Comparison of ENCODE assay signal across 10 cellular contexts in genomic region chr5:171606414-171607024, GRCh38.
A peak's percentile ranks its signal among the peaks of the same experiment; 100 is the strongest.
DNase-seq lines count a peak whose midpoint lies in the region; ATAC-seq and TF ChIP-seq lines count a peak whose summit lies in the region.
"Had no signal": no experiment of that assay in that cellular context is flagged by ENCODE, and none has a peak within 500 bp of the region (broad histone marks: within the 10 kb centered on the region; RNA-seq: fewer than 3 reads in every experiment).

No MANE protein-coding gene starts in this region.

- H2BK15ac ChIP-seq in IMR-90 (ENCODE audit: low read depth, low read length), result no peak overlapping the region
- H2BK15ac ChIP-seq in mesendoderm (replicated peaks; ENCODE audit: low read depth), result no peak overlapping the region

- peak; percentile 78 for DNase-seq in DMS53 (lab: John Stamatoyannopoulos, UW)
- peak; percentile 10 for DNase-seq in IMR-90
- no peak for DNase-seq in WTC11 (ENCODE audit: low spot score)
- DNase-seq in right lobe of liver, result no peak
- no peak for DNase-seq in NCI-H345 (lab: John Stamatoyannopoulos, UW)
- DNase-seq in NCI-H446 treated with DMSO at 0.1 percent for 48 hours (lab: John Stamatoyannopoulos, UW), result no peak
- no peak for DNase-seq in mesendoderm
- no peak for DNase-seq in activated CD4-positive, alpha-beta T cell treated with anti-CD3 and anti-CD28 coated beads for 36 hours
- DNase-seq: activated CD4-positive, alpha-beta memory T cell treated with anti-CD3 and anti-CD28 coated beads, Interleukin-2, amount 10 ng/mL, durations not matched to agents 7 days and 5 days; NCI-H526 had no signal

- H3K18ac ChIP-seq in IMR-90 (ENCODE audit: low read depth, low read length) (no peak overlapping the region), mesendoderm (ENCODE audit: low read length) (no peak overlapping the region)

- H3K4me3 ChIP-seq in IMR-90 (ENCODE audit: insufficient read depth, low read depth, low read length) (no peak overlapping the region), right lobe of liver (no peak overlapping the region), mesendoderm (ENCODE audit: low read length) (no peak overlapping the region)

- no peak overlapping the region for H2AK9ac ChIP-seq in IMR-90 (replicated peaks; ENCODE audit: low read depth, low read length, poor library complexity)

- H4K20me1 ChIP-seq in IMR-90 (ENCODE audit: insufficient read depth, low read length), result no peaks in the 10 kb centered on the region

- peaks cover 5% of the 10 kb centered on the region; the same call in 1 of the 2 replicates for H3K27me3 Mint-ChIP-seq in WTC11 (ENCODE audit: low read depth)
- H3K27me3 Mint-ChIP-seq in activated CD4-positive, alpha-beta T cell treated with anti-CD3 and anti-CD28 coated beads for 36 hours, result peaks cover 30% of the 10 kb centered on the region

- no TSS peak for BruUV-seq in IMR-90 (replicated peaks; lab: Mats Ljungman, UMichigan)

- no peak overlapping the region for H3K14ac ChIP-seq in IMR-90 (replicated peaks; ENCODE audit: low read depth, low read length)

- H3K27me3 ChIP-seq in IMR-90 (ENCODE audit: control insufficient read depth, insufficient read depth, low read length) (peaks cover 19% of the 10 kb centered on the region), right lobe of liver (no peaks in the 10 kb centered on the region), mesendoderm (ENCODE audit: insufficient read depth, low read length, poor library complexity) (no peaks in the 10 kb centered on the region)

- H3K9ac ChIP-seq in IMR-90 (ENCODE audit: low read depth, low read length) (no peak overlapping the region), mesendoderm (ENCODE audit: low read length) (no peak overlapping the region)

- H3K36me3 ChIP-seq in IMR-90 (ENCODE audit: control insufficient read depth, insufficient read depth, low read length), result no peaks in the 10 kb centered on the region
- H3K36me3 ChIP-seq in right lobe of liver, result no peaks in the 10 kb centered on the region
- H3K36me3 ChIP-seq in mesendoderm (ENCODE audit: control insufficient read depth, insufficient read depth, low read length), result no peaks in the 10 kb centered on the region

- no peaks in the 10 kb centered on the region for H3K9me1 ChIP-seq in IMR-90 (ENCODE audit: insufficient read depth, low read length)

- H4K8ac ChIP-seq in IMR-90 (ENCODE audit: low read depth in 2 of 2, low read length in 2 of 2), result no peak overlapping the region
- no peak overlapping the region for H4K8ac ChIP-seq in mesendoderm (ENCODE audit: low read depth, low read length)

- TF ChIP-seq CTCF in IMR-90 (conservative IDR thresholded peaks at IDR 0.05; ENCODE audit: low read depth, low read length) (peak; percentile 27; the same call in 1 of the 2 replicates), WTC11 (IDR thresholded peaks at IDR 0.05) (peak; percentile 45), right lobe of liver (IDR thresholded peaks at IDR 0.05) (peak in 3 of 4 donors; percentile 19 to 31 (median 26))

- ATAC-seq in IMR-90 (ENCODE audit: low read depth) (no peak), WTC11 (no peak), right lobe of liver (no peak)
- no peak for ATAC-seq in activated CD4-positive, alpha-beta T cell treated with anti-CD3 and anti-CD28 coated beads for 36 hours

- H3K56ac ChIP-seq in IMR-90 (ENCODE audit: extremely low read depth, insufficient read depth, low read length) (no peak overlapping the region), mesendoderm (ENCODE audit: low read length) (no peak overlapping the region)

- intact Hi-C loops in IMR-90 (cut with micrococcal nuclease), result no loop called here
- intact Hi-C loops in right lobe of liver (cut with DNase I), result no loop called here
- intact Hi-C loops in activated CD4-positive, alpha-beta T cell treated with anti-CD3 and anti-CD28 coated beads for 36 hours (cut with DNase I, micrococcal nuclease), result loop anchor here (2.0 to 10.0 kb wide), 2 partner anchors 122 to 188 kb away; partner anchors contain the start of gene FGF18 (in 1 of the 2)

- H3K4me2 ChIP-seq in IMR-90 (ENCODE audit: low read depth, low read length), result no peak overlapping the region
- no peak overlapping the region for H3K4me2 ChIP-seq in mesendoderm (ENCODE audit: low read length)

- H3K4me1 Mint-ChIP-seq in WTC11, result 0 out of 2 replicates have a peak, but pooled peaks cover 3% of the 10 kb centered on the region
- H3K4me1 Mint-ChIP-seq in activated CD4-positive, alpha-beta T cell treated with anti-CD3 and anti-CD28 coated beads for 36 hours, result peaks cover 2% of the 10 kb centered on the region
- H3K4me1 Mint-ChIP-seq: activated CD4-positive, alpha-beta memory T cell treated with anti-CD3 and anti-CD28 coated beads, Interleukin-2, amount 10 ng/mL, durations not matched to agents 7 days and 5 days had no signal

- H2BK5ac ChIP-seq in IMR-90 (ENCODE audit: low read depth, low read length, poor library complexity, severe bottlenecking) (no peak overlapping the region), mesendoderm (ENCODE audit: low read length) (no peak overlapping the region)

- H3K79me2 ChIP-seq in mesendoderm (ENCODE audit: control insufficient read depth, insufficient read depth, low read length), result no peaks in the 10 kb centered on the region

- peaks cover 21% of the 10 kb centered on the region for H3K36me3 Mint-ChIP-seq in WTC11
- H3K36me3 Mint-ChIP-seq in activated CD4-positive, alpha-beta T cell treated with anti-CD3 and anti-CD28 coated beads for 36 hours (ENCODE audit: low read depth), result peaks cover 1% of the 10 kb centered on the region

- H3K4me3 Mint-ChIP-seq in WTC11, result no peak overlapping the region
- no peak overlapping the region for H3K4me3 Mint-ChIP-seq in activated CD4-positive, alpha-beta T cell treated with anti-CD3 and anti-CD28 coated beads for 36 hours
- H3K4me3 Mint-ChIP-seq: activated CD4-positive, alpha-beta memory T cell treated with anti-CD3 and anti-CD28 coated beads, Interleukin-2, amount 10 ng/mL, durations not matched to agents 7 days and 5 days had no signal

- H2BK20ac ChIP-seq in IMR-90 (ENCODE audit: low read depth, low read length), result no peak overlapping the region

- H2AFZ ChIP-seq in IMR-90 (replicated peaks; ENCODE audit: low read length, poor library complexity), result no peak overlapping the region

- CTCF ChIA-PET in IMR-90 (lab: Yijun Ruan, JAX), result interaction anchor here (1.2 kb wide), 1 partner anchor 10 kb away, joined by 5 read pairs; no protein-coding TSS in a partner anchor
- CTCF ChIA-PET in WTC11 (lab: Charles Lee), result interaction anchor here (0.5 to 1.6 kb wide), 14 partner anchors 9 to 411 kb away, joined by 3 to 9 read pairs (median 4); no protein-coding TSS in a partner anchor
- CTCF ChIA-PET in activated CD4-positive, alpha-beta T cell treated with anti-CD3 and anti-CD28 coated beads for 36 hours (lab: Charles Lee), result interaction anchor here (0.6 to 2.3 kb wide), 13 partner anchors 9 to 300 kb away, joined by 3 to 8 read pairs (median 4); partner anchors contain the start of gene FGF18

- no peak overlapping the region for H4K91ac ChIP-seq in IMR-90 (ENCODE audit: insufficient read depth, low read depth, low read length)

- H3K23ac ChIP-seq in IMR-90 (ENCODE audit: low read depth, low read length) (no peak overlapping the region), mesendoderm (ENCODE audit: low read length) (no peak overlapping the region)

- no peak overlapping the region for H2AK5ac ChIP-seq in IMR-90 (ENCODE audit: low read depth, low read length)
- H2AK5ac ChIP-seq in mesendoderm (ENCODE audit: low read length), result no peak overlapping the region

- H3K4ac ChIP-seq in IMR-90 (ENCODE audit: low read depth, low read length), result no peak overlapping the region
- no peak overlapping the region for H3K4ac ChIP-seq in mesendoderm (ENCODE audit: low read depth, low read length)

- no peaks in the 10 kb centered on the region for H3K4me1 ChIP-seq in IMR-90 (ENCODE audit: control insufficient read depth, insufficient read depth, low read length)
- no peaks in the 10 kb centered on the region for H3K4me1 ChIP-seq in right lobe of liver
- H3K4me1 ChIP-seq in mesendoderm (ENCODE audit: control insufficient read depth, low read depth, low read length), result no peaks in the 10 kb centered on the region

- no peak overlapping the region for H2BK120ac ChIP-seq in IMR-90 (ENCODE audit: low read depth, low read length)
- H2BK120ac ChIP-seq in mesendoderm (ENCODE audit: low read depth, low read length), result no peak overlapping the region

- H3K9me3 ChIP-seq in IMR-90 (ENCODE audit: control insufficient read depth, insufficient read depth, low read length) (peaks cover 4% of the 10 kb centered on the region), right lobe of liver (no peaks in the 10 kb centered on the region)

- POLR2A ChIA-PET in IMR-90 (lab: Charles Lee; ENCODE audit: unreplicated experiment) (no interaction called here), WTC11 (lab: Charles Lee) (no interaction called here)
- POLR2A ChIA-PET in activated CD4-positive, alpha-beta T cell treated with anti-CD3 and anti-CD28 coated beads for 36 hours (lab: Charles Lee), result no interaction called here

- H3K9me3 Mint-ChIP-seq in WTC11, result peaks cover 47% of the 10 kb centered on the region
- peaks cover 6% of the 10 kb centered on the region for H3K9me3 Mint-ChIP-seq in activated CD4-positive, alpha-beta T cell treated with anti-CD3 and anti-CD28 coated beads for 36 hours (ENCODE audit: low read depth)

- H3K27ac ChIP-seq in IMR-90 (ENCODE audit: insufficient read depth, low read length) (no peak overlapping the region), right lobe of liver (no peak overlapping the region), mesendoderm (ENCODE audit: low read depth, low read length) (no peak overlapping the region)

- H3K79me1 ChIP-seq in IMR-90 (ENCODE audit: low read depth in 1 of 2, low read length in 2 of 2) (no peaks in the 10 kb centered on the region), mesendoderm (ENCODE audit: low read length) (no peaks in the 10 kb centered on the region)

- in situ Hi-C loops in IMR-90 (cut with MboI; ENCODE audit: low sequenced_read_pairs), result loop anchor here (25.0 kb wide), 1 partner anchor 431 kb away; no protein-coding TSS in a partner anchor

- TF ChIP-seq POLR2A in IMR-90 (IDR thresholded peaks at IDR 0.05; ENCODE audit: low read depth, low read length), result no peak
- TF ChIP-seq POLR2A in right lobe of liver (IDR thresholded peaks at IDR 0.05), result no peak

- dilution Hi-C loops in IMR-90 (cut with HindIII; ENCODE audit: low sequenced_read_pairs, unreplicated experiment), result no loop called here

- no peak overlapping the region for H3K27ac Mint-ChIP-seq in WTC11
- no peak overlapping the region for H3K27ac Mint-ChIP-seq in activated CD4-positive, alpha-beta T cell treated with anti-CD3 and anti-CD28 coated beads for 36 hours
- H3K27ac Mint-ChIP-seq: activated CD4-positive, alpha-beta memory T cell treated with anti-CD3 and anti-CD28 coated beads, Interleukin-2, amount 10 ng/mL, durations not matched to agents 7 days and 5 days had no signal

- H4K5ac ChIP-seq in IMR-90 (ENCODE audit: low read depth, low read length) (no peak overlapping the region), mesendoderm (ENCODE audit: low read length) (no peak overlapping the region)

- TF ChIP-seq RAD21 in IMR-90 (IDR thresholded peaks at IDR 0.05; ENCODE audit: low read length), result peak; percentile 35

TF ChIP-seq in IMR-90, 13 proteins besides CTCF, POLR2A, EP300 and RAD21 (continues in another document):
- no peak for TF ChIP-seq MAZ (IDR thresholded peaks at IDR 0.05; ENCODE audit: borderline replicate concordance, low read depth, low read length)

Comparison
In these comparisons a context has a peak if more than half of its experiments do, and no peak if none do; other contexts are left out.
1. DNase-seq: peak in DMS53 (single experiment) and IMR-90 (single experiment); none in WTC11 (single experiment), right lobe of liver (0 of 3), NCI-H345 (single experiment), NCI-H446 treated with DMSO at 0.1 percent for 48 hours (single experiment), mesendoderm (single experiment) and activated CD4-positive, alpha-beta T cell treated with anti-CD3 and anti-CD28 coated beads for 36 hours (single experiment).
2. intact Hi-C loops: an anchor here in activated CD4-positive, alpha-beta T cell treated with anti-CD3 and anti-CD28 coated beads for 36 hours (2.0 to 10.0 kb wide); none called in IMR-90 and right lobe of liver.
3. Peak in every context shown above with its lines, with median percentiles within 50 percentile points of each other: CTCF ChIP-seq.